Comparison of ENCODE assay signal across 8 cellular contexts in the genomic region with DNA sequence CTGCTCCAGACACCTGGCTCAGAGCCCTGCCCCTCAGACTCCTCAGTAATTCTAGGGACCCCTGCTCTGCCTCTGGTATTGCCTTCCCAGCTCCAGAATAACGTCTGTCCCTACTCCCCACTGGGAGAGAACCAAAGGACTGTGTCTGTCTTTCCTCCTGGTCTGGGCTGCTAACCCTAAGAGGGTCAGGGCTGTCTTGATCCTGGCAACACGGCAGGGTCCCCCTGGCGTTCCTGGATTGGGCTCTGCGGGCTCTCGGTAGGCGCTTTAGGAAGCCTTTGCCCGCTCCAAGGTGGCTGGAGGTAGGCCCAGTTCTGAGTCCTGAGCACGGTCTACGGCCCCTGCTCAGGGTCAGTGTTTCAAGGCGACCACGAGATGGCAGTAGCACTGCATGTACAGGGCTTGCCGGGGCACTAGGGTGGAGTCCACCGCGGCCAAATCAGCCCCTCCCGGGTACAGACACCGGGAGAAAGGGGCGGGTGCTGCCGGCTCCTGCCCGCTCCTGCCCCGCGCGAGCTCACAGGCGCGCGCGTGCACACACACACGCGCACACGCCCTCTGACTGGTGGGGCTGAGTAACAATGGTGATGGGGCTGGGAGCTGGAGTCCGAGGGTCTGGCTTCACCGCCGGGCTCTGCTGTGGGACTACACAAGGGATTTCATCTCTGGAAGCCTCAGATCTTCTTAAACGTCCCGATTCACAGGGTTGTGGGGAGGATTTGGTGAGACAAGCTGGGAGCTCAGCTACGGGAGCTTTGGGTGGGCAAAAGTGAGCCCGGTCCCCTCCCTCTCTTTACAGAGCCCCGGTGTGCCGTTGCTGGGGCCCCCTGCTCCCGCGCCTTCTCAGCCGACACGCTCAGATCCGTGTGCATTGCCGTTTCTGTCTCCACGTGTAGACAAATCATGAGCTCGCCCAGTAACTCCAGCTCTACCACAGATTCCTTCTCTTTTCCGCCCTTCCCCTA. TPM values are rescaled to one million over a fixed set of nuclear protein-coding genes. Genes with fewer than 3 reads are reported as not detected.
DNase-seq lines count a peak whose midpoint lies in the region; ATAC-seq, FAIRE-seq and TF ChIP-seq lines count a peak whose summit lies in the region.

No MANE protein-coding gene starts in this region.

- peaks cover 2% of the 10 kb centered on the region for H3K36me3 Mint-ChIP-seq in IgD-negative memory B cell

- H3K27me3 ChIP-seq in esophagus (ENCODE audit: control insufficient read depth in 1 of 2, insufficient read depth in 2 of 2, low read length in 2 of 2) (no peaks in the 10 kb centered on the region), mucosa of stomach (ENCODE audit: control insufficient read depth, insufficient read depth, low read length) (peaks cover 8% of the 10 kb centered on the region)

- no peaks in the 10 kb centered on the region for H3K27me3 Mint-ChIP-seq in IgD-negative memory B cell

- H3K27ac Mint-ChIP-seq in IgD-negative memory B cell, result peak overlapping the region; percentile 88 to 97 (median 95)

- H3K27ac ChIP-seq in OCI-LY7 (ENCODE audit: low read depth, low read length, poor library complexity, severe bottlenecking) (peak overlapping the region; percentile 95), esophagus (ENCODE audit: low read depth in 2 of 2, low read length in 1 of 2) (peak overlapping the region; percentile 23 to 82)

- H3K36me3 ChIP-seq in OCI-LY7 (ENCODE audit: insufficient read depth, low read length), result no peaks in the 10 kb centered on the region
- H3K36me3 ChIP-seq in esophagus (ENCODE audit: control insufficient read depth in 2 of 2, insufficient read depth in 2 of 2, low read length in 1 of 2), result peaks cover 6 to 23% of the 10 kb centered on the region in 2 donors
- H3K36me3 ChIP-seq in mucosa of stomach (ENCODE audit: control insufficient read depth, insufficient read depth, low read length), result no peaks in the 10 kb centered on the region

- peak; percentile 60 for ATAC-seq in GM21526 (IDR thresholded peaks at IDR 0.05; ENCODE audit: low FRiP score, unreplicated experiment)

- no peaks in the 10 kb centered on the region for H3K9me3 ChIP-seq in OCI-LY7 (ENCODE audit: low read length)
- no peaks in the 10 kb centered on the region for H3K9me3 ChIP-seq in esophagus (ENCODE audit: control insufficient read depth in 2 of 2, insufficient read depth in 1 of 2, low read depth in 1 of 2, low read length in 1 of 2)
- H3K9me3 ChIP-seq in mucosa of stomach (ENCODE audit: control insufficient read depth, low read length), result no peaks in the 10 kb centered on the region

- peak overlapping the region; percentile 64 for H3K4me3 ChIP-seq in OCI-LY7 (ENCODE audit: low read depth, low read length, poor library complexity, severe bottlenecking)
- H3K4me3 ChIP-seq in esophagus (ENCODE audit: low read depth in 1 of 2, low read length in 2 of 2), result peak overlapping the region; percentile 41 to 49
- peak overlapping the region; percentile 33 for H3K4me3 ChIP-seq in mucosa of stomach (ENCODE audit: low read length)

- 1% methylated on average over 47 of the region's 47 CpGs for WGBS in esophagus, 2 donors

- TF ChIP-seq CTCF in D721Med (IDR thresholded peaks at IDR 0.05; ENCODE audit: insufficient read depth, missing control alignments), result peak; percentile 82
- TF ChIP-seq CTCF in OCI-LY7 (conservative IDR thresholded peaks at IDR 0.05; ENCODE audit: low read length), result peak; percentile 80

- peak overlapping the region; percentile 48 to 95 (median 88) for H3K4me3 Mint-ChIP-seq in IgD-negative memory B cell

- intact Hi-C loops in OCI-LY7 (cut with micrococcal nuclease; ENCODE audit: unreplicated experiment), result loop anchor here (1.0 to 10.0 kb wide), 7 partner anchors 42 to 773 kb away; no protein-coding TSS in a partner anchor

- BruUV-seq in OCI-LY7 (replicated peaks; lab: Mats Ljungman, UMichigan), result TSS peak; percentile 76

- no peak for FAIRE-seq in D721Med (lab: Jason Lieb, UNC)

- peak overlapping the region; percentile 88 for H3K4me2 ChIP-seq in OCI-LY7 (ENCODE audit: low read length)

- H3K4me1 ChIP-seq in OCI-LY7 (ENCODE audit: insufficient read depth, low read length, poor library complexity, severe bottlenecking) (peaks cover 64% of the 10 kb centered on the region), esophagus (ENCODE audit: control insufficient read depth in 2 of 2, insufficient read depth in 2 of 2, low read length in 1 of 2) (peaks cover 5 to 9% of the 10 kb centered on the region in 2 donors), mucosa of stomach (ENCODE audit: control insufficient read depth, insufficient read depth, low read length) (peaks cover 15% of the 10 kb centered on the region)

- DNase-seq in D721Med (ENCODE audit: insufficient read length, low spot score) (peak; percentile 57), OCI-LY7 (ENCODE audit: low spot score) (peak; percentile 93)
- DNase-seq in activated T-cell treated with anti-CD3 and anti-CD28 coated beads, Interleukin-2, amount 50 U/mL, for 1 hour, result peak; percentile 82
- peak; percentile 54 to 58 for DNase-seq in stimulated activated CD8-positive, alpha-beta memory T cell treated with anti-CD3 and anti-CD28 coated beads, Interleukin-4, amount 100 ng/mL, for 4 hours (ENCODE audit: low read depth in 2 of 2, low spot score in 1 of 2)

- H2AFZ ChIP-seq in OCI-LY7 (ENCODE audit: low read length), result peak overlapping the region; percentile 70; the same call in 1 of the 2 replicates

- CTCF ChIA-PET in OCI-LY7 (lab: Charles Lee; ENCODE audit: unreplicated experiment), result interaction anchor here (0.8 to 1.3 kb wide), 6 partner anchors 12 to 233 kb away, joined by 3 to 4 read pairs (median 4); no protein-coding TSS in a partner anchor

- no peaks in the 10 kb centered on the region for H4K20me1 ChIP-seq in OCI-LY7 (ENCODE audit: insufficient read depth, low read length)

- POLR2A ChIA-PET in OCI-LY7 (lab: Charles Lee), result interaction anchor here (0.7 to 2.5 kb wide), 5 partner anchors 11 to 145 kb away, joined by 3 to 10 read pairs (median 5); no protein-coding TSS in a partner anchor

- H3K9me3 Mint-ChIP-seq in IgD-negative memory B cell, result no peaks in the 10 kb centered on the region

- peaks cover 31 to 33% (median 32%) of the 10 kb centered on the region in 3 donors for H3K4me1 Mint-ChIP-seq in IgD-negative memory B cell

- no peaks in the 10 kb centered on the region for H3K9me2 ChIP-seq in OCI-LY7 (ENCODE audit: insufficient read depth, low read length)

- peak overlapping the region; percentile 69 for H3K9ac ChIP-seq in mucosa of stomach (ENCODE audit: low read length)

- no peaks in the 10 kb centered on the region for H3K79me2 ChIP-seq in OCI-LY7 (ENCODE audit: insufficient read depth, low read depth, low read length)

RNA-seq across cellular contexts. Expression of a gene that starts 30.1 kb away (rescaled TPM):
- polyA plus RNA-seq in IgD-negative memory B cell (28.7 TPM), esophagus (10 to 100 TPM; 46.6 to 74.0 TPM)
- total RNA-seq in OCI-LY7 (2014; rRNA removed; shearing (Covaris generic)), result 2.2 and 2.9 TPM in 2 replicates
- 8.5 and 13.9 TPM in 2 replicates for total RNA-seq in OCI-LY7 (2022)

RNA-seq across cellular contexts. Expression of a gene that starts 49.1 kb away (rescaled TPM):
- polyA plus RNA-seq in IgD-negative memory B cell (78.2 TPM), esophagus (10 to 100 TPM; 21.4 to 33.8 TPM)
- 178 and 242 TPM in 2 replicates for total RNA-seq in OCI-LY7 (2014; rRNA removed; shearing (Covaris generic))
- total RNA-seq in OCI-LY7 (2022), result 360 TPM in 2 replicates

RNA-seq across cellular contexts. Expression of a gene that starts 51.1 kb away (rescaled TPM):
- polyA plus RNA-seq in IgD-negative memory B cell, result 23.1 TPM
- total RNA-seq in OCI-LY7 (2014; rRNA removed; shearing (Covaris generic)), result 14.6 and 22.7 TPM in 2 replicates
- total RNA-seq in OCI-LY7 (2022), result 24.4 and 30.6 TPM in 2 replicates
- 10 to 100 TPM; 86.4 to 88.0 TPM for polyA plus RNA-seq in esophagus

Comparison
In these comparisons a context has a peak if more than half of its experiments do, and no peak if none do; other contexts are left out.
1. Peak in every context shown above with its lines: DNase-seq, ATAC-seq, H3K4me3 ChIP-seq and H3K27ac ChIP-seq.